In the genomic region with DNA sequence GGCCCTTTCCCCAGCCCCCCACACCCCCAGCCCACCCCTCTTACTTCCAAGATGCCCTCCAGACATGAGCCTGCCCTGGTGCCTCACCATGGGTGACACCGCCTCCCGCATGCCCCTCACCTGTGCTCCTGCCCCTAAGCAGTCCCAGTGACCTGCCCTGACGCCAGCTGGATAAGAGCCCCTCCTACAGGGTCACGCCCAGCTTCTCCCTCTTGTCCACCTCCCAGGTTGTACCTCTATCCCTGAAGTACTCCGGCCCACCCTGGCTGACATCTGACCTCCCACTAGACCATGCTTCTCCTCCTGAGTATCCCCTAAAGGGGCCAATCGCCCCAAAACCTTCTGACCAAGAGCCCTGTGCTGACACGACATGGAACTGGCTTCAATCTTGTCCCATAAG, we compare ENCODE assay signal across 9 cellular contexts. TPM values are rescaled to one million over a fixed set of nuclear protein-coding genes. Genes with fewer than 3 reads are reported as not detected.
DNase-seq lines count a peak whose midpoint lies in the region; ATAC-seq, FAIRE-seq and TF ChIP-seq lines count a peak whose summit lies in the region.
"Had no signal": no experiment of that assay in that cellular context is flagged by ENCODE, and none has a peak within 500 bp of the region (broad histone marks: within the 10 kb centered on the region; RNA-seq: fewer than 3 reads in every experiment).

No MANE protein-coding gene starts in this region.

- no peaks in the 10 kb centered on the region for H3K9me3 ChIP-seq in CD4-positive, alpha-beta T cell (ENCODE audit: control insufficient read depth, low read length)
- H3K9me3 ChIP-seq in ascending aorta = no peaks in the 10 kb centered on the region
- no peaks in the 10 kb centered on the region for H3K9me3 ChIP-seq in naive thymus-derived CD4-positive, alpha-beta T cell (ENCODE audit: control insufficient read depth in 2 of 3, low read length in 3 of 3)

- intact Hi-C loops in CD4-positive, alpha-beta T cell (cut with DNase I, micrococcal nuclease) = loop anchor here (1.0 to 10.0 kb wide), 2 partner anchors 248 to 249 kb away; a partner anchor contains a TSS
- intact Hi-C loops in ascending aorta (cut with DNase I) = loop anchor here (2.0 to 5.0 kb wide), 3 partner anchors 66 to 160 kb away; a partner anchor contains a TSS
- intact Hi-C loops in naive thymus-derived CD4-positive, alpha-beta T cell (cut with micrococcal nuclease) = loop anchor here in 1 of 2 donors (1.0 to 5.0 kb wide), 4 partner anchors 178 to 326 kb away; a partner anchor contains a TSS

- peak overlapping the region; percentile 83 for H3K4me3 Mint-ChIP-seq in CD4-positive, alpha-beta T cell
- peak overlapping the region; percentile 64 to 91 (median 81) for H3K4me3 Mint-ChIP-seq in naive thymus-derived CD4-positive, alpha-beta T cell

- ATAC-seq in CD4-positive, alpha-beta T cell (ENCODE audit: poor library complexity) = no peak
- ATAC-seq in naive thymus-derived CD4-positive, alpha-beta T cell = no peak
- no peak for ATAC-seq in GM21381 (IDR thresholded peaks at IDR 0.05; ENCODE audit: unreplicated experiment)

- H3K27me3 ChIP-seq in CD4-positive, alpha-beta T cell (ENCODE audit: control insufficient read depth, insufficient read depth, low read length) = peaks cover 13% of the 10 kb centered on the region
- no peaks in the 10 kb centered on the region for H3K27me3 ChIP-seq in HL-60 (ENCODE audit: insufficient read depth, poor library complexity, severe bottlenecking)
- no peaks in the 10 kb centered on the region for H3K27me3 ChIP-seq in ascending aorta
- H3K27me3 ChIP-seq in naive thymus-derived CD4-positive, alpha-beta T cell (ENCODE audit: control insufficient read depth in 2 of 2, insufficient read depth in 2 of 2, low read length in 2 of 2) = no peaks in the 10 kb centered on the region

- no peaks in the 10 kb centered on the region for H3K36me3 Mint-ChIP-seq in CD4-positive, alpha-beta T cell (ENCODE audit: low read depth)
- no peaks in the 10 kb centered on the region for H3K36me3 Mint-ChIP-seq in naive thymus-derived CD4-positive, alpha-beta T cell

- H3K9me3 Mint-ChIP-seq in CD4-positive, alpha-beta T cell = no peaks in the 10 kb centered on the region
- H3K9me3 Mint-ChIP-seq in naive thymus-derived CD4-positive, alpha-beta T cell = peaks cover 0 to 5% (median 0%) of the 10 kb centered on the region in 11 donors

- TF ChIP-seq CTCF in CD4-positive, alpha-beta T cell (IDR thresholded peaks at IDR 0.05) = no peak
- TF ChIP-seq CTCF in HL-60 (IDR thresholded peaks at IDR 0.05; ENCODE audit: insufficient read depth, low read length) (no peak), ascending aorta (IDR thresholded peaks at IDR 0.05) (no peak)

- DNase-seq in CD4-positive, alpha-beta T cell = no peak
- DNase-seq in HL-60 (ENCODE audit: low read depth in 1 of 2, low spot score in 1 of 2) (no peak), ascending aorta (ENCODE audit: low spot score in 2 of 2) (no peak), frontal cortex (ENCODE audit: low spot score in 2 of 2) (no peak), germinal center (ENCODE audit: low spot score) (no peak), CD1c-positive myeloid dendritic cell (ENCODE audit: extremely low spot score) (no peak)
- DNase-seq in naive thymus-derived CD4-positive, alpha-beta T cell = peak in 1 of 9 donors; percentile 6
- DNase-seq: IMR-90 had no signal

- peak overlapping the region; percentile 15 for H3K27ac Mint-ChIP-seq in CD4-positive, alpha-beta T cell
- H3K27ac Mint-ChIP-seq in naive thymus-derived CD4-positive, alpha-beta T cell = peak overlapping the region in 7 of 9 donors; percentile 46 to 84 (median 69)

- POLR2A ChIA-PET in CD4-positive, alpha-beta T cell (lab: Charles Lee) = no interaction called here
- POLR2A ChIA-PET in naive thymus-derived CD4-positive, alpha-beta T cell (lab: Charles Lee) = interaction anchor here (0.5 kb wide), 1 partner anchor 111 kb away, joined by 3 read pairs; no protein-coding TSS in a partner anchor

- FAIRE-seq in frontal cortex (lab: Jason Lieb, UNC) = no peak

- peak overlapping the region; percentile 45; the same call in 1 of the 2 replicates for H3K4me3 ChIP-seq in HL-60 (replicated peaks; ENCODE audit: insufficient read depth, low read length)
- H3K4me3 ChIP-seq in ascending aorta = peak overlapping the region; percentile 40 to 59
- H3K4me3 ChIP-seq in naive thymus-derived CD4-positive, alpha-beta T cell (ENCODE audit: low read length) = peak overlapping the region; percentile 63

- peaks cover 11% of the 10 kb centered on the region for H3K4me1 Mint-ChIP-seq in CD4-positive, alpha-beta T cell (ENCODE audit: low read depth)
- peaks cover 0 to 14% (median 9%) of the 10 kb centered on the region in 7 donors for H3K4me1 Mint-ChIP-seq in naive thymus-derived CD4-positive, alpha-beta T cell

- no peaks in the 10 kb centered on the region for H3K36me3 ChIP-seq in ascending aorta
- no peaks in the 10 kb centered on the region for H3K36me3 ChIP-seq in naive thymus-derived CD4-positive, alpha-beta T cell (ENCODE audit: control insufficient read depth in 2 of 3, insufficient read depth in 3 of 3, low read length in 3 of 3)

- H3K27ac ChIP-seq in CD4-positive, alpha-beta T cell (ENCODE audit: low read depth, low read length) = no peak overlapping the region
- no peak overlapping the region for H3K27ac ChIP-seq in HL-60 (replicated peaks)
- H3K27ac ChIP-seq in ascending aorta = no peak overlapping the region
- H3K27ac ChIP-seq in naive thymus-derived CD4-positive, alpha-beta T cell (ENCODE audit: low read depth, low read length) = no peak overlapping the region

- H3K4me1 ChIP-seq in ascending aorta = peaks cover 0 to 3% of the 10 kb centered on the region in 2 donors
- H3K4me1 ChIP-seq in naive thymus-derived CD4-positive, alpha-beta T cell (ENCODE audit: control insufficient read depth in 2 of 2, insufficient read depth in 2 of 2, low read length in 2 of 2) = peaks cover 2 to 7% of the 10 kb centered on the region in 2 donors

- peaks cover 29% of the 10 kb centered on the region for H3K27me3 Mint-ChIP-seq in CD4-positive, alpha-beta T cell
- H3K27me3 Mint-ChIP-seq in naive thymus-derived CD4-positive, alpha-beta T cell = peaks cover 23 to 38% (median 25%) of the 10 kb centered on the region in 5 donors

- CTCF ChIA-PET in CD4-positive, alpha-beta T cell (lab: Charles Lee) = interaction anchor here (1.2 kb wide), 1 partner anchor 253 kb away, joined by 5 read pairs; a partner anchor contains a TSS
- CTCF ChIA-PET in naive thymus-derived CD4-positive, alpha-beta T cell (lab: Charles Lee) = interaction anchor here (0.6 to 1.5 kb wide), 2 partner anchors 10 to 93 kb away, joined by 3 to 6 read pairs; no protein-coding TSS in a partner anchor

RNA-seq across cellular contexts. Expression of a gene that starts 51.3 kb away (rescaled TPM):
- total RNA-seq in CD4-positive, alpha-beta T cell = 10 to 100 TPM; 30.3 to 30.6 TPM
- total RNA-seq in ascending aorta (95.4 TPM), frontal cortex (17.1 TPM)
- total RNA-seq in naive thymus-derived CD4-positive, alpha-beta T cell = 10 to 100 TPM; 50.1 to 70.6 (median 61.3) TPM
- polyA plus RNA-seq in naive thymus-derived CD4-positive, alpha-beta T cell = 10 to 100 TPM; 13.2 to 23.8 TPM
